In genomic region chr6:1371933-1372332, GRCh38 we compare ENCODE assay signal across 39 cellular contexts. TPM values are rescaled to one million over a fixed set of nuclear protein-coding genes. Genes with fewer than 3 reads are reported as not detected.
"Had no signal": no experiment of that assay in that cellular context is flagged by ENCODE, and none has a peak within 500 bp of the region (broad histone marks: within the 10 kb centered on the region; RNA-seq: fewer than 3 reads in every experiment).

No MANE protein-coding gene starts in this region.

- H3K27ac Mint-ChIP-seq: activated naive CD4-positive, alpha-beta T cell treated with anti-CD3 and anti-CD28 coated beads for 36 hours; activated naive CD4-positive, alpha-beta T cell treated with anti-CD3 and anti-CD28 coated beads, Interleukin-2, amount 10 ng/mL, durations not matched to agents 7 days and 5 days; activated naive CD4-positive, alpha-beta T cell treated with anti-CD3 and anti-CD28 coated beads, Interleukin-2, amount 50 U/mL, for 24 hours; activated naive CD4-positive, alpha-beta T cell treated with anti-CD3 and anti-CD28 coated beads, Interleukin-2, amount 50 U/mL, for 72 hours; activated naive CD8-positive, alpha-beta T cell; activated naive CD8-positive, alpha-beta T cell treated with anti-CD3 and anti-CD28 coated beads for 36 hours; activated naive CD8-positive, alpha-beta T cell treated with anti-CD3 and anti-CD28 coated beads, Interleukin-2, amount 10 ng/mL, durations not matched to agents 7 days and 5 days; activated naive CD8-positive, alpha-beta T cell treated with anti-CD3 and anti-CD28 coated beads, Interleukin-2, amount 50 U/mL, for 24 hours; activated T-cell treated with anti-CD3 and anti-CD28 coated beads, Interleukin-2, amount 50 U/mL, for 24 hours; activated T-cell treated with anti-CD3 and anti-CD28 coated beads, Interleukin-2, amount 50 U/mL, for 72 hours; activated T-helper 1 cell treated with anti-CD3 and anti-CD28 coated beads, Interleukin-12 subunit alpha, Interleukin-12 subunit beta, Interleukin-2, Interleukin-4 antibody, amounts not matched to agents 30 ng/mL and 10 ng/mL and 1 ng/mL, durations not matched to agents 14 hours and 24 hours and 36 hours; activated T-helper 17 cell treated with anti-CD3 and anti-CD28 coated beads, Interleukin-2, amount 50 U/mL, for 72 hours; activated T-helper 2 cell treated with anti-CD3 and anti-CD28 coated beads, Interferon-gamma antibody, Interleukin-2, Interleukin-4, amounts not matched to agents 10 μg/mL and 5 μg/mL and 100 μg/mL, durations not matched to agents 14 hours and 24 hours and 36 hours; brain had no signal

- DNase-seq: activated effector memory CD4-positive, alpha-beta T cell treated with anti-CD3 and anti-CD28 coated beads, Interleukin-2, amount 50 U/mL, for 16 hours; activated effector memory CD4-positive, alpha-beta T cell treated with Interleukin-2 at 50 U/mL for 16 hours; activated gamma-delta T cell; activated gamma-delta T cell treated with Interleukin-2 at 50 U/mL for 16 hours; activated naive CD4-positive, alpha-beta T cell; activated naive CD4-positive, alpha-beta T cell treated with anti-CD3 and anti-CD28 coated beads for 36 hours; activated naive CD4-positive, alpha-beta T cell treated with anti-CD3 and anti-CD28 coated beads, Interleukin-2, amount 10 ng/mL, durations not matched to agents 7 days and 5 days; activated naive CD4-positive, alpha-beta T cell treated with anti-CD3 and anti-CD28 coated beads, Interleukin-2, amount 50 U/mL, for 16 hours; activated naive CD4-positive, alpha-beta T cell treated with Interleukin-2 at 50 U/mL for 16 hours; activated naive CD8-positive, alpha-beta T cell treated with anti-CD3 and anti-CD28 coated beads for 36 hours; activated naive CD8-positive, alpha-beta T cell treated with anti-CD3 and anti-CD28 coated beads, Interleukin-2, amount 10 ng/mL, durations not matched to agents 7 days and 5 days; activated naive CD8-positive, alpha-beta T cell treated with anti-CD3 and anti-CD28 coated beads, Interleukin-2, amount 50 U/mL, for 24 hours; activated T-cell treated with anti-CD3 and anti-CD28 coated beads, Interleukin-2, amount 50 U/mL, for 1 hour; activated T-cell treated with anti-CD3 and anti-CD28 coated beads, Interleukin-2, amount 50 U/mL, for 24 hours; activated T-cell treated with anti-CD3 and anti-CD28 coated beads, Interleukin-2, amount 50 U/mL, for 4 hours; activated T-cell treated with anti-CD3 and anti-CD28 coated beads, Interleukin-2, amount 50 U/mL, for 48 hours; activated T-cell treated with anti-CD3 and anti-CD28 coated beads, Interleukin-2, amount 50 U/mL, for 72 hours; amniotic stem cell; amygdala; anterior cingulate cortex; aorta; body of pancreas; brain microvascular endothelial cell; caudate nucleus; central memory CD4-positive, alpha-beta T cell; cerebellar nuclear complex had no signal

- H3K27ac ChIP-seq: adrenal gland, ascending aorta, body of pancreas, brain microvascular endothelial cell, breast epithelium, cardiac muscle cell had no signal

- H3K9me3 Mint-ChIP-seq: activated naive CD4-positive, alpha-beta T cell treated with anti-CD3 and anti-CD28 coated beads, Interleukin-2, amount 10 ng/mL, durations not matched to agents 7 days and 5 days; activated naive CD4-positive, alpha-beta T cell treated with anti-CD3 and anti-CD28 coated beads, Interleukin-2, amount 50 U/mL, for 24 hours; activated naive CD8-positive, alpha-beta T cell treated with anti-CD3 and anti-CD28 coated beads, Interleukin-2, amount 10 ng/mL, durations not matched to agents 7 days and 5 days; activated T-helper 1 cell treated with anti-CD3 and anti-CD28 coated beads, Interleukin-12 subunit alpha, Interleukin-12 subunit beta, Interleukin-2, Interleukin-4 antibody, amounts not matched to agents 30 ng/mL and 10 ng/mL and 1 ng/mL, durations not matched to agents 14 hours and 24 hours and 36 hours; activated T-helper 17 cell treated with anti-CD3 and anti-CD28 coated beads, Interleukin-2, amount 50 U/mL, for 72 hours; activated T-helper 2 cell treated with anti-CD3 and anti-CD28 coated beads, Interferon-gamma antibody, Interleukin-2, Interleukin-4, amounts not matched to agents 10 μg/mL and 5 μg/mL and 100 μg/mL, durations not matched to agents 14 hours and 24 hours and 36 hours; central memory CD8-positive, alpha-beta T cell had no signal

- H3K4me3 ChIP-seq: adrenal gland, ascending aorta, body of pancreas, breast epithelium, cardiac muscle cell had no signal

- H3K9me3 ChIP-seq: adrenal gland had no signal

- H3K4me1 Mint-ChIP-seq: activated naive CD4-positive, alpha-beta T cell treated with anti-CD3 and anti-CD28 coated beads, Interleukin-2, amount 10 ng/mL, durations not matched to agents 7 days and 5 days; activated naive CD4-positive, alpha-beta T cell treated with anti-CD3 and anti-CD28 coated beads, Interleukin-2, amount 50 U/mL, for 24 hours; activated naive CD8-positive, alpha-beta T cell treated with anti-CD3 and anti-CD28 coated beads for 36 hours; activated naive CD8-positive, alpha-beta T cell treated with anti-CD3 and anti-CD28 coated beads, Interleukin-2, amount 10 ng/mL, durations not matched to agents 7 days and 5 days; activated naive CD8-positive, alpha-beta T cell treated with anti-CD3 and anti-CD28 coated beads, Interleukin-2, amount 50 U/mL, for 24 hours; activated T-helper 17 cell treated with anti-CD3 and anti-CD28 coated beads, Interleukin-2, amount 50 U/mL, for 72 hours; brain; central memory CD8-positive, alpha-beta T cell had no signal

- H3K36me3 ChIP-seq: adrenal gland, ascending aorta, brain microvascular endothelial cell, breast epithelium, cardiac muscle cell had no signal

- H3K36me3 Mint-ChIP-seq: activated naive CD4-positive, alpha-beta T cell treated with anti-CD3 and anti-CD28 coated beads, Interleukin-2, amount 10 ng/mL, durations not matched to agents 7 days and 5 days; activated naive CD4-positive, alpha-beta T cell treated with anti-CD3 and anti-CD28 coated beads, Interleukin-2, amount 50 U/mL, for 24 hours; activated naive CD8-positive, alpha-beta T cell; activated naive CD8-positive, alpha-beta T cell treated with anti-CD3 and anti-CD28 coated beads for 36 hours; brain had no signal

- H3K4me1 ChIP-seq: adrenal gland, ascending aorta, body of pancreas, breast epithelium had no signal

- H3K4me3 Mint-ChIP-seq: activated naive CD4-positive, alpha-beta T cell treated with anti-CD3 and anti-CD28 coated beads for 36 hours; activated naive CD4-positive, alpha-beta T cell treated with anti-CD3 and anti-CD28 coated beads, Interleukin-2, amount 10 ng/mL, durations not matched to agents 7 days and 5 days; activated naive CD4-positive, alpha-beta T cell treated with anti-CD3 and anti-CD28 coated beads, Interleukin-2, amount 50 U/mL, for 24 hours; activated naive CD8-positive, alpha-beta T cell; activated naive CD8-positive, alpha-beta T cell treated with anti-CD3 and anti-CD28 coated beads for 36 hours; activated naive CD8-positive, alpha-beta T cell treated with anti-CD3 and anti-CD28 coated beads, Interleukin-2, amount 10 ng/mL, durations not matched to agents 7 days and 5 days; activated naive CD8-positive, alpha-beta T cell treated with anti-CD3 and anti-CD28 coated beads, Interleukin-2, amount 50 U/mL, for 24 hours; activated T-cell treated with anti-CD3 and anti-CD28 coated beads, Interleukin-2, amount 50 U/mL, for 24 hours; activated T-cell treated with anti-CD3 and anti-CD28 coated beads, Interleukin-2, amount 50 U/mL, for 4 hours; activated T-cell treated with anti-CD3 and anti-CD28 coated beads, Interleukin-2, amount 50 U/mL, for 72 hours; activated T-helper 1 cell treated with anti-CD3 and anti-CD28 coated beads, Interleukin-12 subunit alpha, Interleukin-12 subunit beta, Interleukin-2, Interleukin-4 antibody, amounts not matched to agents 30 ng/mL and 10 ng/mL and 1 ng/mL, durations not matched to agents 14 hours and 24 hours and 36 hours; activated T-helper 17 cell treated with anti-CD3 and anti-CD28 coated beads, Interleukin-2, amount 50 U/mL, for 72 hours; brain; central memory CD8-positive, alpha-beta T cell had no signal

- H3K27me3 ChIP-seq: ascending aorta, body of pancreas had no signal

RNA-seq across cellular contexts. Expression of gene FOXF2, which starts 17.4 kb away (rescaled TPM):
- total RNA-seq: activated naive CD4-positive, alpha-beta T cell treated with anti-CD3 and anti-CD28 coated beads for 36 hours; activated naive CD4-positive, alpha-beta T cell treated with anti-CD3 and anti-CD28 coated beads, Interleukin-2, amount 50 U/mL, for 72 hours; activated naive CD8-positive, alpha-beta T cell treated with anti-CD3 and anti-CD28 coated beads for 36 hours; activated naive CD8-positive, alpha-beta T cell treated with anti-CD3 and anti-CD28 coated beads, Interleukin-2, amount 10 ng/mL, durations not matched to agents 7 days and 5 days; activated T-cell treated with anti-CD3 and anti-CD28 coated beads, Interleukin-2, amount 50 U/mL, for 72 hours; activated T-helper 1 cell treated with anti-CD3 and anti-CD28 coated beads, Interleukin-12 subunit alpha, Interleukin-12 subunit beta, Interleukin-2, Interleukin-4 antibody, amounts not matched to agents 30 ng/mL and 10 ng/mL and 1 ng/mL, durations not matched to agents 14 hours and 24 hours and 36 hours; activated T-helper 17 cell treated with anti-CD3 and anti-CD28 coated beads, Interleukin-2, amount 50 U/mL, for 72 hours; activated T-helper 2 cell treated with anti-CD3 and anti-CD28 coated beads, Interferon-gamma antibody, Interleukin-2, Interleukin-4, amounts not matched to agents 10 μg/mL and 5 μg/mL and 100 μg/mL, durations not matched to agents 14 hours and 24 hours and 36 hours; bronchial epithelial cell had no signal
